Comparison of ENCODE assay signal across 8 cellular contexts in the genomic region with DNA sequence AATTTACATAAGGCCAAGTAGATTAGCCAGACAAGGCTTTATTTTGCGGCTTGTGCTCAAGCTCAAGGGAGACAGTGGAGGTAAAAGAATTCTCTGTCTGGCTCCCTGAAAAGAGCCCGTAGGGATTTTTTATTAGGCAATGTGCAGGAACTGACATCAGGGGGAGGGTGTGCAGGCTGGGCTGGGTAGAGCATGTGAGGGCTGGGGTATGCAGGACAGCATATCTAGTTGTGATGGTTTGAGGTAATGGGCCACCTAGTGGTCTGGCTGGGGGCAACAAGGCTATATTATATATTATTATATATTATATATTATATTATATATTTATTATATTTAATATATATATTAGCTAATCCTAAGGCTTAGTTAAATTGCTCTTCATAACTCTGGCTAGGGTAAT.
DNase-seq lines count a peak whose midpoint lies in the region; ATAC-seq and TF ChIP-seq lines count a peak whose summit lies in the region.

No MANE protein-coding gene starts in this region.

- no peaks in the 10 kb centered on the region for H3K9me2 ChIP-seq in PC-3 (replicated peaks; ENCODE audit: low read length)

- peak; percentile 52 for ATAC-seq in GM21786 (IDR thresholded peaks at IDR 0.05; ENCODE audit: unreplicated experiment)
- ATAC-seq in PC-3 = peak; percentile 73
- ATAC-seq in foreskin keratinocyte = peak; percentile 69
- ATAC-seq in GM18861 (IDR thresholded peaks at IDR 0.05; ENCODE audit: unreplicated experiment) = no peak
- no peak for ATAC-seq in GM21717 (IDR thresholded peaks at IDR 0.05; ENCODE audit: unreplicated experiment)

- BruUV-seq in PC-3 (replicated peaks; lab: Mats Ljungman, UMichigan) = no TSS peak

- H3K9me3 ChIP-seq in PC-3 (ENCODE audit: low read length) = no peaks in the 10 kb centered on the region

- CTCF ChIA-PET in PC-3 (lab: Charles Lee) = no interaction called here

- DNase-seq in EH (ENCODE audit: low read depth) (peak; percentile 18), PC-3 (peak; percentile 35), foreskin keratinocyte (no peak), dedifferentiated amniotic fluid mesenchymal stem cell (ENCODE audit: extremely low spot score) (no peak)
- DNase-seq in activated T-cell treated with anti-CD3 and anti-CD28 coated beads, Interleukin-2, amount 50 U/mL, for 1 hour = no peak

- H3K9ac ChIP-seq in PC-3 (ENCODE audit: low read length) = no peak overlapping the region

- H4K20me1 ChIP-seq in PC-3 (ENCODE audit: low read length) = no peaks in the 10 kb centered on the region

- H2AFZ ChIP-seq in PC-3 (ENCODE audit: low read length) = no peak overlapping the region

- intact Hi-C loops in PC-3 (cut with micrococcal nuclease) = no loop called here

- H3K36me3 ChIP-seq in PC-3 (ENCODE audit: low read depth, low read length) = no peaks in the 10 kb centered on the region

- no peaks in the 10 kb centered on the region for H3F3A ChIP-seq in PC-3 (ENCODE audit: low read length, unreplicated experiment)

- TF ChIP-seq CTCF in PC-3 (conservative IDR thresholded peaks at IDR 0.05; ENCODE audit: low read depth, low read length) = peak; percentile 31
- TF ChIP-seq CTCF in foreskin keratinocyte (conservative IDR thresholded peaks at IDR 0.05) = peak; percentile 41

- no peaks in the 10 kb centered on the region for H3K79me2 ChIP-seq in PC-3 (ENCODE audit: low read length)

- H3K27ac ChIP-seq in PC-3 (ENCODE audit: low read length) (no peak overlapping the region), foreskin keratinocyte (no peak overlapping the region)

- no peak overlapping the region for H3K4me3 ChIP-seq in PC-3 (ENCODE audit: low read length)

- POLR2A ChIA-PET in PC-3 (lab: Charles Lee; ENCODE audit: unreplicated experiment) = no interaction called here

- H3K27me3 ChIP-seq in PC-3 (ENCODE audit: low read length) (no peaks in the 10 kb centered on the region), foreskin keratinocyte (no peaks in the 10 kb centered on the region)

- H3K4me1 ChIP-seq in PC-3 (ENCODE audit: insufficient read depth, low read length) (no peaks in the 10 kb centered on the region), foreskin keratinocyte (no peaks in the 10 kb centered on the region)

- no peak overlapping the region for H3K4me2 ChIP-seq in PC-3 (ENCODE audit: low read length)

Comparison
In these comparisons a context has a peak if more than half of its experiments do, and no peak if none do; other contexts are left out.
1. DNase-seq: peak in EH (single experiment) and PC-3 (single experiment); none in foreskin keratinocyte (0 of 2), dedifferentiated amniotic fluid mesenchymal stem cell (single experiment) and activated T-cell treated with anti-CD3 and anti-CD28 coated beads, Interleukin-2, amount 50 U/mL, for 1 hour (single experiment).
2. ATAC-seq: peak in GM21786 (single experiment), PC-3 (single experiment) and foreskin keratinocyte (single experiment); none in GM18861 (single experiment) and GM21717 (single experiment).